ENCODE assay signal across 1 cellular context in the genomic region with DNA sequence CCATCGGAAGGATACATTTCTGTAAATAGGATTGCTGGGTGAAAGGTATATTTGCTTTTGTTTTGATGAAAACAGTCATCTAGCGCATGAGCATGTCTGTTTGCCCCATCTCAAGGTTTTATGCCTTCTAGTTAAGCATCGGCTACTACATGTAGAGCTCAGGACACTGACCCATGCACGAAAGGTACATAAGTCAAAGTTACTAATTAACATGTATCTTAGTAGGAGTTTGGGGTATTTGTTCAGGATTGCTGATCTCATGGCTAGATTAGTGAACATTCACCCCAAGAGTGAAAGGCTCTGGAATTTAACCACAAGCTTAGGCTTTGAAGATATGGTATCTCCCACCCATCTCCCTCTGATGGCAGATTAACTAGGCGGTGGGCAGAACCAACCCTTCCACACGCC.
TF ChIP-seq lines count a peak whose summit lies in the region.

No MANE protein-coding gene starts in this region.

TF ChIP-seq in HepG2, 621 proteins besides CTCF, POLR2A, EP300 and RAD21 (continued from another document and continues in another):
- TF ChIP-seq, protein P1, sequence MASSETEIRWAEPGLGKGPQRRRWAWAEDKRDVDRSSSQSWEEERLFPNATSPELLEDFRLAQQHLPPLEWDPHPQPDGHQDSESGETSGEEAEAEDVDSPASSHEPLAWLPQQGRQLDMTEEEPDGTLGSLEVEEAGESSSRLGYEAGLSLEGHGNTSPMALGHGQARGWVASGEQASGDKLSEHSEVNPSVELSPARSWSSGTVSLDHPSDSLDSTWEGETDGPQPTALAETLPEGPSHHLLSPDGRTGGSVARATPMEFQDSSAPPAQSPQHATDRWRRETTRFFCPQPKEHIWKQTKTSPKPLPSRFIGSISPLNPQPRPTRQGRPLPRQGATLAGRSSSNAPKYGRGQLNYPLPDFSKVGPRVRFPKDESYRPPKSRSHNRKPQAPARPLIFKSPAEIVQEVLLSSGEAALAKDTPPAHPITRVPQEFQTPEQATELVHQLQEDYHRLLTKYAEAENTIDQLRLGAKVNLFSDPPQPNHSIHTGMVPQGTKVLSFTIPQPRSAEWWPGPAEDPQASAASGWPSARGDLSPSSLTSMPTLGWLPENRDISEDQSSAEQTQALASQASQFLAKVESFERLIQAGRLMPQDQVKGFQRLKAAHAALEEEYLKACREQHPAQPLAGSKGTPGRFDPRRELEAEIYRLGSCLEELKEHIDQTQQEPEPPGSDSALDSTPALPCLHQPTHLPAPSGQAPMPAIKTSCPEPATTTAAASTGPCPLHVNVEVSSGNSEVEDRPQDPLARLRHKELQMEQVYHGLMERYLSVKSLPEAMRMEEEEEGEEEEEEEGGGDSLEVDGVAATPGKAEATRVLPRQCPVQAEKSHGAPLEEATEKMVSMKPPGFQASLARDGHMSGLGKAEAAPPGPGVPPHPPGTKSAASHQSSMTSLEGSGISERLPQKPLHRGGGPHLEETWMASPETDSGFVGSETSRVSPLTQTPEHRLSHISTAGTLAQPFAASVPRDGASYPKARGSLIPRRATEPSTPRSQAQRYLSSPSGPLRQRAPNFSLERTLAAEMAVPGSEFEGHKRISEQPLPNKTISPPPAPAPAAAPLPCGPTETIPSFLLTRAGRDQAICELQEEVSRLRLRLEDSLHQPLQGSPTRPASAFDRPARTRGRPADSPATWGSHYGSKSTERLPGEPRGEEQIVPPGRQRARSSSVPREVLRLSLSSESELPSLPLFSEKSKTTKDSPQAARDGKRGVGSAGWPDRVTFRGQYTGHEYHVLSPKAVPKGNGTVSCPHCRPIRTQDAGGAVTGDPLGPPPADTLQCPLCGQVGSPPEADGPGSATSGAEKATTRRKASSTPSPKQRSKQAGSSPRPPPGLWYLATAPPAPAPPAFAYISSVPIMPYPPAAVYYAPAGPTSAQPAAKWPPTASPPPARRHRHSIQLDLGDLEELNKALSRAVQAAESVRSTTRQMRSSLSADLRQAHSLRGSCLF (CRISPR knock-in tag; IDR thresholded peaks at IDR 0.05; ENCODE audit: borderline replicate concordance): no peak
- TF ChIP-seq MAF1 (CRISPR knock-in tag; IDR thresholded peaks at IDR 0.05; ENCODE audit: borderline replicate concordance): no peak
- TF ChIP-seq MBD4 (IDR thresholded peaks at IDR 0.05; ENCODE audit: borderline replicate concordance, low read length): no peak
- TF ChIP-seq, protein P2, sequence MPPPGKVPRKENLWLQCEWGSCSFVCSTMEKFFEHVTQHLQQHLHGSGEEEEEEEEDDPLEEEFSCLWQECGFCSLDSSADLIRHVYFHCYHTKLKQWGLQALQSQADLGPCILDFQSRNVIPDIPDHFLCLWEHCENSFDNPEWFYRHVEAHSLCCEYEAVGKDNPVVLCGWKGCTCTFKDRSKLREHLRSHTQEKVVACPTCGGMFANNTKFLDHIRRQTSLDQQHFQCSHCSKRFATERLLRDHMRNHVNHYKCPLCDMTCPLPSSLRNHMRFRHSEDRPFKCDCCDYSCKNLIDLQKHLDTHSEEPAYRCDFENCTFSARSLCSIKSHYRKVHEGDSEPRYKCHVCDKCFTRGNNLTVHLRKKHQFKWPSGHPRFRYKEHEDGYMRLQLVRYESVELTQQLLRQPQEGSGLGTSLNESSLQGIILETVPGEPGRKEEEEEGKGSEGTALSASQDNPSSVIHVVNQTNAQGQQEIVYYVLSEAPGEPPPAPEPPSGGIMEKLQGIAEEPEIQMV (CRISPR knock-in tag; IDR thresholded peaks at IDR 0.05; ENCODE audit: low read depth): no peak
- no peak for TF ChIP-seq DNMT3B (CRISPR knock-in tag; conservative IDR thresholded peaks at IDR 0.05)
- TF ChIP-seq, protein P3, sequence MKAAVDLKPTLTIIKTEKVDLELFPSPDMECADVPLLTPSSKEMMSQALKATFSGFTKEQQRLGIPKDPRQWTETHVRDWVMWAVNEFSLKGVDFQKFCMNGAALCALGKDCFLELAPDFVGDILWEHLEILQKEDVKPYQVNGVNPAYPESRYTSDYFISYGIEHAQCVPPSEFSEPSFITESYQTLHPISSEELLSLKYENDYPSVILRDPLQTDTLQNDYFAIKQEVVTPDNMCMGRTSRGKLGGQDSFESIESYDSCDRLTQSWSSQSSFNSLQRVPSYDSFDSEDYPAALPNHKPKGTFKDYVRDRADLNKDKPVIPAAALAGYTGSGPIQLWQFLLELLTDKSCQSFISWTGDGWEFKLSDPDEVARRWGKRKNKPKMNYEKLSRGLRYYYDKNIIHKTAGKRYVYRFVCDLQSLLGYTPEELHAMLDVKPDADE (CRISPR knock-in tag; IDR thresholded peaks at IDR 0.05): no peak
- TF ChIP-seq, protein P4, sequence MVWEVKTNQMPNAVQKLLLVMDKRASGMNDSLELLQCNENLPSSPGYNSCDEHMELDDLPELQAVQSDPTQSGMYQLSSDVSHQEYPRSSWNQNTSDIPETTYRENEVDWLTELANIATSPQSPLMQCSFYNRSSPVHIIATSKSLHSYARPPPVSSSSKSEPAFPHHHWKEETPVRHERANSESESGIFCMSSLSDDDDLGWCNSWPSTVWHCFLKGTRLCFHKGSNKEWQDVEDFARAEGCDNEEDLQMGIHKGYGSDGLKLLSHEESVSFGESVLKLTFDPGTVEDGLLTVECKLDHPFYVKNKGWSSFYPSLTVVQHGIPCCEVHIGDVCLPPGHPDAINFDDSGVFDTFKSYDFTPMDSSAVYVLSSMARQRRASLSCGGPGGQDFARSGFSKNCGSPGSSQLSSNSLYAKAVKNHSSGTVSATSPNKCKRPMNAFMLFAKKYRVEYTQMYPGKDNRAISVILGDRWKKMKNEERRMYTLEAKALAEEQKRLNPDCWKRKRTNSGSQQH (CRISPR knock-in tag; IDR thresholded peaks at IDR 0.05; ENCODE audit: low read depth): no peak
- no peak for TF ChIP-seq ZIK1 (CRISPR knock-in tag; IDR thresholded peaks at IDR 0.05; ENCODE audit: borderline replicate concordance, low read depth)
- TF ChIP-seq, protein P5, sequence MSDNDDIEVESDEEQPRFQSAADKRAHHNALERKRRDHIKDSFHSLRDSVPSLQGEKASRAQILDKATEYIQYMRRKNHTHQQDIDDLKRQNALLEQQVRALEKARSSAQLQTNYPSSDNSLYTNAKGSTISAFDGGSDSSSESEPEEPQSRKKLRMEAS (IDR thresholded peaks at IDR 0.05): no peak
- TF ChIP-seq KLF15 (CRISPR knock-in tag; IDR thresholded peaks at IDR 0.05; ENCODE audit: borderline replicate concordance): no peak
- TF ChIP-seq ZNF883 (CRISPR knock-in tag; IDR thresholded peaks at IDR 0.05; ENCODE audit: not compliant biosample characterization): no peak
- no peak for TF ChIP-seq MED13 (CRISPR knock-in tag; IDR thresholded peaks at IDR 0.05)
- TF ChIP-seq, protein P6, sequence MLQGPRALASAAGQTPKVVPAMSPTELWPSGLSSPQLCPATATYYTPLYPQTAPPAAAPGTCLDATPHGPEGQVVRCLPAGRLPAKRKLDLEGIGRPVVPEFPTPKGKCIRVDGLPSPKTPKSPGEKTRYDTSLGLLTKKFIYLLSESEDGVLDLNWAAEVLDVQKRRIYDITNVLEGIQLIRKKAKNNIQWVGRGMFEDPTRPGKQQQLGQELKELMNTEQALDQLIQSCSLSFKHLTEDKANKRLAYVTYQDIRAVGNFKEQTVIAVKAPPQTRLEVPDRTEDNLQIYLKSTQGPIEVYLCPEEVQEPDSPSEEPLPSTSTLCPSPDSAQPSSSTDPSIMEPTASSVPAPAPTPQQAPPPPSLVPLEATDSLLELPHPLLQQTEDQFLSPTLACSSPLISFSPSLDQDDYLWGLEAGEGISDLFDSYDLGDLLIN (CRISPR knock-in tag; IDR thresholded peaks at IDR 0.05; ENCODE audit: borderline replicate concordance): no peak
- TF ChIP-seq GATA4 (IDR thresholded peaks at IDR 0.05; ENCODE audit: borderline replicate concordance, low read depth): no peak
- TF ChIP-seq ZNF558 (CRISPR knock-in tag; IDR thresholded peaks at IDR 0.05; ENCODE audit: borderline replicate concordance): no peak
- TF ChIP-seq, protein P7, sequence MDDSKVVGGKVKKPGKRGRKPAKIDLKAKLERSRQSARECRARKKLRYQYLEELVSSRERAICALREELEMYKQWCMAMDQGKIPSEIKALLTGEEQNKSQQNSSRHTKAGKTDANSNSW (CRISPR knock-in tag; IDR thresholded peaks at IDR 0.05; ENCODE audit: borderline replicate concordance): no peak
- TF ChIP-seq ZMAT3 (CRISPR knock-in tag; conservative IDR thresholded peaks at IDR 0.05): no peak
- no peak for TF ChIP-seq SCMH1 (CRISPR knock-in tag; IDR thresholded peaks at IDR 0.05; ENCODE audit: borderline replicate concordance)
- no peak for TF ChIP-seq SRY (CRISPR knock-in tag; IDR thresholded peaks at IDR 0.05)
- TF ChIP-seq ZNF546 (CRISPR knock-in tag; conservative IDR thresholded peaks at IDR 0.05): no peak
- TF ChIP-seq, protein P8, sequence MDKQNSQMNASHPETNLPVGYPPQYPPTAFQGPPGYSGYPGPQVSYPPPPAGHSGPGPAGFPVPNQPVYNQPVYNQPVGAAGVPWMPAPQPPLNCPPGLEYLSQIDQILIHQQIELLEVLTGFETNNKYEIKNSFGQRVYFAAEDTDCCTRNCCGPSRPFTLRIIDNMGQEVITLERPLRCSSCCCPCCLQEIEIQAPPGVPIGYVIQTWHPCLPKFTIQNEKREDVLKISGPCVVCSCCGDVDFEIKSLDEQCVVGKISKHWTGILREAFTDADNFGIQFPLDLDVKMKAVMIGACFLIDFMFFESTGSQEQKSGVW (CRISPR knock-in tag; IDR thresholded peaks at IDR 0.05; ENCODE audit: borderline replicate concordance): no peak
- no peak for TF ChIP-seq GPN1 (CRISPR knock-in tag; IDR thresholded peaks at IDR 0.05; ENCODE audit: borderline replicate concordance)
- TF ChIP-seq, protein P9, sequence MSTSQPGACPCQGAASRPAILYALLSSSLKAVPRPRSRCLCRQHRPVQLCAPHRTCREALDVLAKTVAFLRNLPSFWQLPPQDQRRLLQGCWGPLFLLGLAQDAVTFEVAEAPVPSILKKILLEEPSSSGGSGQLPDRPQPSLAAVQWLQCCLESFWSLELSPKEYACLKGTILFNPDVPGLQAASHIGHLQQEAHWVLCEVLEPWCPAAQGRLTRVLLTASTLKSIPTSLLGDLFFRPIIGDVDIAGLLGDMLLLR (CRISPR knock-in tag; IDR thresholded peaks at IDR 0.05): no peak
- no peak for TF ChIP-seq ELF3 (CRISPR knock-in tag; IDR thresholded peaks at IDR 0.05)
- TF ChIP-seq, protein P10, sequence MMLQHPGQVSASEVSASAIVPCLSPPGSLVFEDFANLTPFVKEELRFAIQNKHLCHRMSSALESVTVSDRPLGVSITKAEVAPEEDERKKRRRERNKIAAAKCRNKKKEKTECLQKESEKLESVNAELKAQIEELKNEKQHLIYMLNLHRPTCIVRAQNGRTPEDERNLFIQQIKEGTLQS (CRISPR knock-in tag; IDR thresholded peaks at IDR 0.05): no peak
- TF ChIP-seq CCDC6 (CRISPR knock-in tag; IDR thresholded peaks at IDR 0.05): no peak
- no peak for TF ChIP-seq PAWR (CRISPR knock-in tag; IDR thresholded peaks at IDR 0.05; ENCODE audit: borderline replicate concordance)
- TF ChIP-seq, protein P11, sequence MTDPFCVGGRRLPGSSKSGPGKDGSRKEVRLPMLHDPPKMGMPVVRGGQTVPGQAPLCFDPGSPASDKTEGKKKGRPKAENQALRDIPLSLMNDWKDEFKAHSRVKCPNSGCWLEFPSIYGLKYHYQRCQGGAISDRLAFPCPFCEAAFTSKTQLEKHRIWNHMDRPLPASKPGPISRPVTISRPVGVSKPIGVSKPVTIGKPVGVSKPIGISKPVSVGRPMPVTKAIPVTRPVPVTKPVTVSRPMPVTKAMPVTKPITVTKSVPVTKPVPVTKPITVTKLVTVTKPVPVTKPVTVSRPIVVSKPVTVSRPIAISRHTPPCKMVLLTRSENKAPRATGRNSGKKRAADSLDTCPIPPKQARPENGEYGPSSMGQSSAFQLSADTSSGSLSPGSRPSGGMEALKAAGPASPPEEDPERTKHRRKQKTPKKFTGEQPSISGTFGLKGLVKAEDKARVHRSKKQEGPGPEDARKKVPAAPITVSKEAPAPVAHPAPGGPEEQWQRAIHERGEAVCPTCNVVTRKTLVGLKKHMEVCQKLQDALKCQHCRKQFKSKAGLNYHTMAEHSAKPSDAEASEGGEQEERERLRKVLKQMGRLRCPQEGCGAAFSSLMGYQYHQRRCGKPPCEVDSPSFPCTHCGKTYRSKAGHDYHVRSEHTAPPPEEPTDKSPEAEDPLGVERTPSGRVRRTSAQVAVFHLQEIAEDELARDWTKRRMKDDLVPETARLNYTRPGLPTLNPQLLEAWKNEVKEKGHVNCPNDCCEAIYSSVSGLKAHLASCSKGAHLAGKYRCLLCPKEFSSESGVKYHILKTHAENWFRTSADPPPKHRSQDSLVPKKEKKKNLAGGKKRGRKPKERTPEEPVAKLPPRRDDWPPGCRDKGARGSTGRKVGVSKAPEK (CRISPR knock-in tag; IDR thresholded peaks at IDR 0.05; ENCODE audit: borderline replicate concordance): no peak
- TF ChIP-seq TEAD3 (CRISPR knock-in tag; optimal IDR thresholded peaks at IDR 0.05; ENCODE audit: borderline replicate concordance): peak; percentile 48
- TF ChIP-seq, protein P12, sequence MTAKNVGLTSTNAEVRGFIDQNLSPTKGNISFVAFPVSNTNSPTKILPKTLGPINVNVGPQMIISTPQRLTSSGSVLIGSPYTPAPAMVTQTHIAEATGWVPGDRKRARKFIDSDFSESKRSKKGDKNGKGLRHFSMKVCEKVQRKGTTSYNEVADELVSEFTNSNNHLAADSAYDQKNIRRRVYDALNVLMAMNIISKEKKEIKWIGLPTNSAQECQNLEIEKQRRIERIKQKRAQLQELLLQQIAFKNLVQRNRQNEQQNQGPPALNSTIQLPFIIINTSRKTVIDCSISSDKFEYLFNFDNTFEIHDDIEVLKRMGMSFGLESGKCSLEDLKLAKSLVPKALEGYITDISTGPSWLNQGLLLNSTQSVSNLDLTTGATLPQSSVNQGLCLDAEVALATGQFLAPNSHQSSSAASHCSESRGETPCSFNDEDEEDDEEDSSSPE (CRISPR knock-in tag; IDR thresholded peaks at IDR 0.05): no peak
- peak; percentile 79; the same call in 1 of the 2 replicates for TF ChIP-seq HDAC2 (CRISPR knock-in tag; IDR thresholded peaks at IDR 0.05)
- no peak for TF ChIP-seq KLF13 (CRISPR knock-in tag; IDR thresholded peaks at IDR 0.05)
- TF ChIP-seq XRCC5 (optimal IDR thresholded peaks at IDR 0.05; ENCODE audit: low read length): no peak
- TF ChIP-seq, protein P13, sequence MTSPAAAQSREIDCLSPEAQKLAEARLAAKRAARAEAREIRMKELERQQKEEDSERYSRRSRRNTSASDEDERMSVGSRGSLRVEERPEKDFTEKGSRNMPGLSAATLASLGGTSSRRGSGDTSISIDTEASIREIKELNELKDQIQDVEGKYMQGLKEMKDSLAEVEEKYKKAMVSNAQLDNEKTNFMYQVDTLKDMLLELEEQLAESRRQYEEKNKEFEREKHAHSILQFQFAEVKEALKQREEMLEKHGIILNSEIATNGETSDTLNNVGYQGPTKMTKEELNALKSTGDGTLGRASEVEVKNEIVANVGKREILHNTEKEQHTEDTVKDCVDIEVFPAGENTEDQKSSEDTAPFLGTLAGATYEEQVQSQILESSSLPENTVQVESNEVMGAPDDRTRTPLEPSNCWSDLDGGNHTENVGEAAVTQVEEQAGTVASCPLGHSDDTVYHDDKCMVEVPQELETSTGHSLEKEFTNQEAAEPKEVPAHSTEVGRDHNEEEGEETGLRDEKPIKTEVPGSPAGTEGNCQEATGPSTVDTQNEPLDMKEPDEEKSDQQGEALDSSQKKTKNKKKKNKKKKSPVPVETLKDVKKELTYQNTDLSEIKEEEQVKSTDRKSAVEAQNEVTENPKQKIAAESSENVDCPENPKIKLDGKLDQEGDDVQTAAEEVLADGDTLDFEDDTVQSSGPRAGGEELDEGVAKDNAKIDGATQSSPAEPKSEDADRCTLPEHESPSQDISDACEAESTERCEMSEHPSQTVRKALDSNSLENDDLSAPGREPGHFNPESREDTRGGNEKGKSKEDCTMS (CRISPR knock-in tag; conservative IDR thresholded peaks at IDR 0.05): no peak
- TF ChIP-seq REL (CRISPR knock-in tag; conservative IDR thresholded peaks at IDR 0.05): no peak
- no peak for TF ChIP-seq ZSCAN9 (CRISPR knock-in tag; IDR thresholded peaks at IDR 0.05; ENCODE audit: borderline replicate concordance)
